13 cellular contexts compared by ENCODE assay signal in genomic region chr2:241867776-241868420, GRCh38. TPM values are rescaled to one million over a fixed set of nuclear protein-coding genes. Genes with fewer than 3 reads are reported as not detected.
DNase-seq lines count a peak whose midpoint lies in the region; ATAC-seq and FAIRE-seq lines count a peak whose summit lies in the region.
"Had no signal": no experiment of that assay in that cellular context is flagged by ENCODE, and none has a peak within 500 bp of the region (broad histone marks: within the 10 kb centered on the region; RNA-seq: fewer than 3 reads in every experiment).

No MANE protein-coding gene starts in this region.

- CTCF ChIA-PET in CD8-positive, alpha-beta memory T cell (lab: Charles Lee), result interaction anchor here (0.8 to 3.7 kb wide), 8 partner anchors 10 to 143 kb away, joined by 3 to 35 read pairs (median 6); partner anchors contain the start of genes D2HGDH and PDCD1

- POLR2A ChIA-PET in CD8-positive, alpha-beta memory T cell (lab: Charles Lee), result interaction anchor here (0.6 to 2.6 kb wide), 7 partner anchors 9 to 180 kb away, joined by 3 to 30 read pairs (median 14); partner anchors contain the start of genes ING5 and PDCD1

- H2BK12ac ChIP-seq in neuronal stem cell (ENCODE audit: low read length), result no peak overlapping the region

- WGBS in neuronal stem cell (ENCODE audit: extremely low coverage in 2 of 2, insufficient read length in 2 of 2, insufficient replicate concordance in 1 of 2), 2 donors, result no CpG with 5 or more reads among the region's 19 CpGs

- H3K4me1 ChIP-seq in CD8-positive, alpha-beta memory T cell (ENCODE audit: insufficient read depth, low read length), result peaks cover 94% of the 10 kb centered on the region
- peaks cover 36% of the 10 kb centered on the region for H3K4me1 ChIP-seq in SJCRH30
- H3K4me1 ChIP-seq in neuronal stem cell (ENCODE audit: control insufficient read depth in 2 of 2, insufficient read depth in 1 of 2, low read depth in 1 of 2, low read length in 2 of 2), result peaks cover 0 to 17% of the 10 kb centered on the region in 2 donors

- no peaks in the 10 kb centered on the region for H3K9me3 ChIP-seq in CD8-positive, alpha-beta memory T cell (ENCODE audit: low read length)
- peaks cover 4% of the 10 kb centered on the region; the same call in 1 of the 2 replicates for H3K9me3 ChIP-seq in SJCRH30 (replicated peaks)
- H3K9me3 ChIP-seq in neuronal stem cell (replicated peaks in 1 of 2; ENCODE audit: control insufficient read depth in 2 of 2, insufficient read depth in 1 of 2, low read depth in 1 of 2, low read length in 2 of 2), result peaks cover 0 to 22% of the 10 kb centered on the region in 2 donors
- H3K9me3 ChIP-seq: heart left ventricle had no signal

- H3K23ac ChIP-seq in neuronal stem cell (ENCODE audit: low read depth, low read length, poor library complexity), result no peak overlapping the region

- no peak overlapping the region for H2BK120ac ChIP-seq in neuronal stem cell (ENCODE audit: low read depth, low read length)

- no peak overlapping the region for H3K4me2 ChIP-seq in neuronal stem cell (ENCODE audit: insufficient read depth, low read length, poor library complexity, severe bottlenecking)

- H4K91ac ChIP-seq in neuronal stem cell (ENCODE audit: low read depth, low read length, poor library complexity), result no peak overlapping the region

- peak overlapping the region; percentile 65 to 87 (median 78) for H3K4me3 Mint-ChIP-seq in CD8-positive, alpha-beta memory T cell
- H3K4me3 Mint-ChIP-seq: nephron had no signal

- H3K9ac ChIP-seq in neuronal stem cell (ENCODE audit: low read depth, low read length, poor library complexity), result no peak overlapping the region

- peaks cover 15% of the 10 kb centered on the region for H3K79me1 ChIP-seq in neuronal stem cell (ENCODE audit: low read depth, low read length)

- H3K18ac ChIP-seq in neuronal stem cell (ENCODE audit: low read length), result no peak overlapping the region

- no peak overlapping the region for H2BK15ac ChIP-seq in neuronal stem cell (ENCODE audit: low read length)

- peak overlapping the region; percentile 86 to 100 (median 96) for H3K27ac Mint-ChIP-seq in CD8-positive, alpha-beta memory T cell
- H3K27ac Mint-ChIP-seq: nephron had no signal

- DNase-seq in CD8-positive, alpha-beta memory T cell, result peak; percentile 64 to 87 (median 69)
- peak; percentile 56 to 73 for DNase-seq in SJCRH30
- peak; percentile 63 for DNase-seq in activated naive CD4-positive, alpha-beta T cell treated with Interleukin-2 at 50 U/mL for 16 hours
- peak; percentile 58 for DNase-seq in retina
- DNase-seq in NCI-H526 treated with DMSO at 0.1 percent for 48 hours (lab: John Stamatoyannopoulos, UW), result no peak
- no peak for DNase-seq in HTR-8/SVneo (ENCODE audit: insufficient read length, low spot score)
- no peak for DNase-seq in neuronal stem cell (ENCODE audit: low spot score)
- DNase-seq: NCI-H510A had no signal

- no peak overlapping the region for H2AK5ac ChIP-seq in neuronal stem cell (ENCODE audit: low read depth, low read length)

- no peaks in the 10 kb centered on the region for H3K36me3 ChIP-seq in CD8-positive, alpha-beta memory T cell (ENCODE audit: insufficient read depth, low read length)
- H3K36me3 ChIP-seq in SJCRH30 (no peaks in the 10 kb centered on the region), neuronal stem cell (replicated peaks in 1 of 2; ENCODE audit: control insufficient read depth in 2 of 2, insufficient read depth in 2 of 2, low read length in 2 of 2) (peaks cover 0 to 8% of the 10 kb centered on the region in 2 donors)
- H3K36me3 ChIP-seq: heart left ventricle had no signal

- no peak overlapping the region for H2AFZ ChIP-seq in neuronal stem cell (ENCODE audit: low read length)

- H3K27me3 ChIP-seq in CD8-positive, alpha-beta memory T cell (ENCODE audit: insufficient read depth, low read length, poor library complexity, severe bottlenecking), result no peaks in the 10 kb centered on the region
- peaks cover 13% of the 10 kb centered on the region; the same call in 1 of the 2 replicates for H3K27me3 ChIP-seq in SJCRH30
- peaks cover 0 to 29% (median 18%) of the 10 kb centered on the region in 3 experiments for H3K27me3 ChIP-seq in neuronal stem cell (ENCODE audit: control insufficient read depth in 3 of 3, insufficient read depth in 3 of 3, low read depth in 1 of 3, low read length in 3 of 3)

- H3K4me1 Mint-ChIP-seq in CD8-positive, alpha-beta memory T cell, result peaks cover 66 to 89% (median 69%) of the 10 kb centered on the region in 3 donors

- H3K27ac ChIP-seq in CD8-positive, alpha-beta memory T cell (ENCODE audit: low read depth, low read length), result peak overlapping the region; percentile 74
- no peak overlapping the region for H3K27ac ChIP-seq in SJCRH30
- H3K27ac ChIP-seq in neuronal stem cell (replicated peaks; ENCODE audit: low read length), result no peak overlapping the region

- ATAC-seq in HG03432 (IDR thresholded peaks at IDR 0.05; ENCODE audit: unreplicated experiment), result no peak
- ATAC-seq: heart left ventricle had no signal

- no peak overlapping the region for H3K4ac ChIP-seq in neuronal stem cell (ENCODE audit: low read length)

- peaks cover 0 to 2% (median 0%) of the 10 kb centered on the region in 5 donors for H3K9me3 Mint-ChIP-seq in CD8-positive, alpha-beta memory T cell

- H4K8ac ChIP-seq in neuronal stem cell (ENCODE audit: low read depth, low read length), result no peak overlapping the region

- peaks cover 0 to 7% of the 10 kb centered on the region in 2 donors for H3K27me3 Mint-ChIP-seq in CD8-positive, alpha-beta memory T cell

- H3K4me3 ChIP-seq in CD8-positive, alpha-beta memory T cell (ENCODE audit: low read length), result peak overlapping the region; percentile 40
- H3K4me3 ChIP-seq in SJCRH30 (no peak overlapping the region), neuronal stem cell (ENCODE audit: low read length in 2 of 2) (no peak overlapping the region)
- H3K4me3 ChIP-seq: heart left ventricle had no signal

- H2BK5ac ChIP-seq in neuronal stem cell (ENCODE audit: low read length), result no peak overlapping the region

- H3K14ac ChIP-seq in neuronal stem cell (ENCODE audit: low read length), result no peak overlapping the region

- no peak for FAIRE-seq in HTR-8/SVneo (lab: Jason Lieb, UNC)
- FAIRE-seq: colon had no signal

- H3K36me3 Mint-ChIP-seq in CD8-positive, alpha-beta memory T cell, result peaks cover 0 to 4% (median 0%) of the 10 kb centered on the region in 3 donors

RNA-seq across cellular contexts. Expression of gene RTP5, which starts 1.6 kb away (rescaled TPM):
- total RNA-seq in CD8-positive, alpha-beta memory T cell, result under 1 TPM; 0.11 to 0.18 TPM
- 0.23 TPM for polyA plus RNA-seq in CD8-positive, alpha-beta memory T cell
- not detected in 2 replicates for total RNA-seq in SJCRH30 (2014; rRNA removed; shearing (Covaris generic))
- polyA plus RNA-seq in neuronal stem cell (2013, experiment 1 of 2), result not detected
- not detected for polyA plus RNA-seq in neuronal stem cell (2013, experiment 2 of 2)
- total RNA-seq: heart left ventricle, HT1080 had no signal
- polyA plus RNA-seq: heart left ventricle had no signal

RNA-seq across cellular contexts. Expression of gene PDCD1, which starts 9.2 kb away (rescaled TPM):
- 10 to 100 TPM; 34.3 to 39.3 TPM for total RNA-seq in CD8-positive, alpha-beta memory T cell
- polyA plus RNA-seq in CD8-positive, alpha-beta memory T cell, result 41.8 TPM
- 0.08 and 0.28 TPM in 2 replicates for total RNA-seq in SJCRH30 (2014; rRNA removed; shearing (Covaris generic))
- polyA plus RNA-seq in neuronal stem cell (2013, experiment 1 of 2), result not detected
- polyA plus RNA-seq in neuronal stem cell (2013, experiment 2 of 2), result not detected
- total RNA-seq: HT1080 had no signal

RNA-seq across cellular contexts. Expression of gene NEU4, which starts 58.9 kb away (rescaled TPM):
- not detected for total RNA-seq in CD8-positive, alpha-beta memory T cell
- polyA plus RNA-seq in CD8-positive, alpha-beta memory T cell, result not detected
- 6.8 and 7.5 TPM in 2 replicates for total RNA-seq in SJCRH30 (2014; rRNA removed; shearing (Covaris generic))
- 0.45 TPM for polyA plus RNA-seq in neuronal stem cell (2013, experiment 1 of 2)
- 0.37 TPM for polyA plus RNA-seq in neuronal stem cell (2013, experiment 2 of 2)
- total RNA-seq: HT1080 had no signal

Comparison
In these comparisons a context has a peak if more than half of its experiments do, and no peak if none do; other contexts are left out.
1. DNase-seq: peak in CD8-positive, alpha-beta memory T cell (5 of 5), SJCRH30 (2 of 2), activated naive CD4-positive, alpha-beta T cell treated with Interleukin-2 at 50 U/mL for 16 hours (single experiment) and retina (single experiment); none in NCI-H526 treated with DMSO at 0.1 percent for 48 hours (single experiment), HTR-8/SVneo (single experiment) and neuronal stem cell (single experiment).
2. RNA of gene PDCD1, which starts 9.2 kb away (total RNA-seq): 34.3 to 39.3 TPM in CD8-positive, alpha-beta memory T cell; 0.08 to 0.28 TPM in SJCRH30; every median in the first group is over 10 times any median in the second.